16 cellular contexts compared by ENCODE assay signal in genomic region chr5:94522099-94522498, GRCh38.
DNase-seq lines count a peak whose midpoint lies in the region; ATAC-seq and TF ChIP-seq lines count a peak whose summit lies in the region.
"Had no signal": no experiment of that assay in that cellular context is flagged by ENCODE, and none has a peak within 500 bp of the region (broad histone marks: within the 10 kb centered on the region; RNA-seq: fewer than 3 reads in every experiment).

No MANE protein-coding gene starts in this region.

- no peak overlapping the region for H3K27ac ChIP-seq in brain microvascular endothelial cell
- peak overlapping the region; percentile 7 for H3K27ac ChIP-seq in smooth muscle cell (ENCODE audit: low read depth)
- H3K27ac ChIP-seq: BLaER1 treated with 17β-estradiol and CSF1 and Interleukin-3, amounts not matched to agents 10 nM and 100 nM; RWPE1; SJSA1 had no signal

- H2AFZ ChIP-seq in smooth muscle cell (ENCODE audit: low read depth) = peak overlapping the region; percentile 20

- H3F3A ChIP-seq in smooth muscle cell (ENCODE audit: low read depth) = no peaks in the 10 kb centered on the region

- in situ Hi-C loops in brain microvascular endothelial cell (cut with HindIII; ENCODE audit: low pct_ligation_motif_present, low sequenced_read_pairs) = no loop called here

- no peak overlapping the region for H3K9ac ChIP-seq in smooth muscle cell (ENCODE audit: low read depth)

- ATAC-seq in GM18873 (IDR thresholded peaks at IDR 0.05; ENCODE audit: low FRiP score, unreplicated experiment) = no peak
- ATAC-seq: GM12878, T-cell had no signal

- DNase-seq in DMS79 (lab: John Stamatoyannopoulos, UW) (peak; percentile 19), NCI-H146 (lab: John Stamatoyannopoulos, UW) (peak; percentile 4), brain microvascular endothelial cell (peak; percentile 6), smooth muscle cell (lab: John Stamatoyannopoulos, UW; ENCODE audit: unreplicated experiment) (no peak), NCI-H345 treated with DMSO at 0.1 percent for 48 hours (lab: John Stamatoyannopoulos, UW; ENCODE audit: unreplicated experiment) (no peak)
- no peak for DNase-seq in stimulated activated naive CD4-positive, alpha-beta T cell (lab: John Stamatoyannopoulos, UW)
- DNase-seq: KBM-7, NCI-H1092, NCI-H1694 treated with DMSO at 0.1 percent for 48 hours, NCI-H2171, T-cell had no signal

- TF ChIP-seq CTCF in brain microvascular endothelial cell (IDR thresholded peaks at IDR 0.05; ENCODE audit: low read depth, low read length, missing control alignments) (no peak), smooth muscle cell (IDR thresholded peaks at IDR 0.05; ENCODE audit: borderline replicate concordance, insufficient read depth, poor library complexity, severe bottlenecking) (no peak)

- no peaks in the 10 kb centered on the region for H3K4me1 ChIP-seq in smooth muscle cell (ENCODE audit: low read depth)
- H3K4me1 ChIP-seq: BLaER1 treated with 17β-estradiol and CSF1 and Interleukin-3, amounts not matched to agents 10 nM and 100 nM; SJSA1 had no signal

- WGBS in smooth muscle cell (ENCODE audit: low lambda C conversion rate) = 59% methylated on average over 1 of the region's 1 CpG

- peak overlapping the region; percentile 1 for H3K4me2 ChIP-seq in smooth muscle cell
- H3K4me2 ChIP-seq: BLaER1 treated with 17β-estradiol and CSF1 and Interleukin-3, amounts not matched to agents 10 nM and 100 nM had no signal

- no peaks in the 10 kb centered on the region for H3K27me3 ChIP-seq in brain microvascular endothelial cell (replicated peaks)
- H3K27me3 ChIP-seq in smooth muscle cell (ENCODE audit: low read depth) = no peaks in the 10 kb centered on the region
- H3K27me3 ChIP-seq: BLaER1 treated with 17β-estradiol and CSF1 and Interleukin-3, amounts not matched to agents 10 nM and 100 nM; SJSA1 had no signal

- H3K4me3 ChIP-seq in brain microvascular endothelial cell (ENCODE audit: low read depth, low read length) (no peak overlapping the region), smooth muscle cell (no peak overlapping the region)
- H3K4me3 ChIP-seq: BLaER1 treated with 17β-estradiol and CSF1 and Interleukin-3, amounts not matched to agents 10 nM and 100 nM; GM12878; SJSA1 had no signal

- no peaks in the 10 kb centered on the region for H3K79me2 ChIP-seq in smooth muscle cell (ENCODE audit: low read depth)

- H3K36me3 ChIP-seq in brain microvascular endothelial cell (replicated peaks) = no peaks in the 10 kb centered on the region
- no peaks in the 10 kb centered on the region for H3K36me3 ChIP-seq in smooth muscle cell (ENCODE audit: low read depth)
- H3K36me3 ChIP-seq: BLaER1 treated with 17β-estradiol and CSF1 and Interleukin-3, amounts not matched to agents 10 nM and 100 nM; SJSA1 had no signal

- H4K20me1 ChIP-seq in smooth muscle cell (ENCODE audit: low read depth) = no peaks in the 10 kb centered on the region
- H4K20me1 ChIP-seq: BLaER1 treated with 17β-estradiol and CSF1 and Interleukin-3, amounts not matched to agents 10 nM and 100 nM had no signal

- no peaks in the 10 kb centered on the region for H3K9me3 ChIP-seq in smooth muscle cell (replicated peaks; ENCODE audit: low read depth)
- H3K9me3 ChIP-seq: BLaER1 treated with 17β-estradiol and CSF1 and Interleukin-3, amounts not matched to agents 10 nM and 100 nM; SJSA1 had no signal

Comparison
In these comparisons a context has a peak if more than half of its experiments do, and no peak if none do; other contexts are left out.
1. DNase-seq: peak in DMS79 (single experiment), NCI-H146 (single experiment) and brain microvascular endothelial cell (single experiment); none in smooth muscle cell (single experiment), stimulated activated naive CD4-positive, alpha-beta T cell (0 of 6) and NCI-H345 treated with DMSO at 0.1 percent for 48 hours (single experiment).